29 cellular contexts compared by ENCODE assay signal in genomic region chr7:156400046-156400445, GRCh38.
"Had no signal": no experiment of that assay in that cellular context is flagged by ENCODE, and none has a peak within 500 bp of the region (broad histone marks: within the 10 kb centered on the region; RNA-seq: fewer than 3 reads in every experiment).

No MANE protein-coding gene starts in this region.

- H3K4me1 ChIP-seq: esophagus squamous epithelium, gastroesophageal sphincter had no signal

- H3K27me3 Mint-ChIP-seq: activated CD4-positive, alpha-beta memory T cell treated with anti-CD3 and anti-CD28 coated beads, Interleukin-2, amount 10 ng/mL, durations not matched to agents 7 days and 5 days; central memory CD8-positive, alpha-beta T cell; dendritic cell treated with granulocyte-macrophage colony-stimulating factor and Interleukin-4, amounts not matched to agents 40 ng/mL and 50 ng/mL, for 4 days had no signal

- H3K4me3 ChIP-seq: coronary artery, dorsolateral prefrontal cortex, esophagus squamous epithelium, gastroesophageal sphincter had no signal

- ATAC-seq: activated T-cell treated with anti-CD3 and anti-CD28 coated beads, Interleukin-2, amount 50 U/mL, for 72 hours; activated T-helper 17 cell treated with anti-CD3 and anti-CD28 coated beads, Interleukin-2, amount 50 U/mL, for 72 hours; gastroesophageal sphincter; WTC11 had no signal

- H3K9me3 ChIP-seq: esophagus squamous epithelium, gastroesophageal sphincter had no signal

- H3K27ac ChIP-seq: brain microvascular endothelial cell, coronary artery, dorsolateral prefrontal cortex, esophagus squamous epithelium, gastroesophageal sphincter had no signal

- H3K4me1 Mint-ChIP-seq: activated CD4-positive, alpha-beta memory T cell treated with anti-CD3 and anti-CD28 coated beads, Interleukin-2, amount 10 ng/mL, durations not matched to agents 7 days and 5 days; activated CD4-positive, alpha-beta T cell treated with anti-CD3 and anti-CD28 coated beads, Interleukin-2, amount 10 ng/mL, durations not matched to agents 7 days and 5 days; activated T-helper 17 cell treated with anti-CD3 and anti-CD28 coated beads, Interleukin-2, amount 50 U/mL, for 72 hours; central memory CD8-positive, alpha-beta T cell; WTC11 had no signal

- H3K27me3 ChIP-seq: brain microvascular endothelial cell, esophagus squamous epithelium, gastroesophageal sphincter had no signal

- H3K27ac Mint-ChIP-seq: activated CD4-positive, alpha-beta memory T cell treated with anti-CD3 and anti-CD28 coated beads, Interleukin-2, amount 10 ng/mL, durations not matched to agents 7 days and 5 days; activated CD4-positive, alpha-beta T cell treated with anti-CD3 and anti-CD28 coated beads, Interleukin-2, amount 10 ng/mL, durations not matched to agents 7 days and 5 days; activated naive CD8-positive, alpha-beta T cell; activated T-cell treated with anti-CD3 and anti-CD28 coated beads, Interleukin-2, amount 50 U/mL, for 24 hours; activated T-cell treated with anti-CD3 and anti-CD28 coated beads, Interleukin-2, amount 50 U/mL, for 72 hours; activated T-helper 17 cell treated with anti-CD3 and anti-CD28 coated beads, Interleukin-2, amount 50 U/mL, for 72 hours; dendritic cell treated with granulocyte-macrophage colony-stimulating factor and Interleukin-4, amounts not matched to agents 40 ng/mL and 50 ng/mL, for 4 days; WTC11 had no signal

- DNase-seq: activated CD4-positive, alpha-beta memory T cell treated with anti-CD3 and anti-CD28 coated beads, Interleukin-2, amount 10 ng/mL, durations not matched to agents 7 days and 5 days; activated CD4-positive, alpha-beta T cell treated with anti-CD3 and anti-CD28 coated beads for 1 hour; activated CD4-positive, alpha-beta T cell treated with anti-CD3 and anti-CD28 coated beads for 4 hours; activated CD4-positive, alpha-beta T cell treated with anti-CD3 and anti-CD28 coated beads, Interleukin-2, amount 10 ng/mL, durations not matched to agents 7 days and 5 days; activated CD4-positive, alpha-beta T cell treated with anti-CD3 and anti-CD28 coated beads, Interleukin-2, amount 50 U/mL, for 4 hours; activated CD8-positive, alpha-beta memory T cell treated with anti-CD3 and anti-CD28 coated beads, Interleukin-2, amount 50 U/mL, for 48 hours; activated effector memory CD4-positive, alpha-beta T cell treated with Interleukin-2 at 50 U/mL for 16 hours; activated gamma-delta T cell treated with Interleukin-2 at 50 U/mL for 16 hours; activated naive CD4-positive, alpha-beta T cell treated with anti-CD3 and anti-CD28 coated beads, Interleukin-2, amount 50 U/mL, for 16 hours; activated naive CD4-positive, alpha-beta T cell treated with Interleukin-2 at 50 U/mL for 16 hours; activated T-cell treated with anti-CD3 and anti-CD28 coated beads for 4 hours; activated T-cell treated with anti-CD3 and anti-CD28 coated beads, Interleukin-2, amount 50 U/mL, for 24 hours; activated T-cell treated with anti-CD3 and anti-CD28 coated beads, Interleukin-2, amount 50 U/mL, for 72 hours; amniotic stem cell; anterior cingulate cortex; brain microvascular endothelial cell; dorsolateral prefrontal cortex; effector memory CD4-positive, alpha-beta T cell; erythroblast; esophagus squamous epithelium; foreskin melanocyte; T-helper 2 cell had no signal

- H3K36me3 ChIP-seq: brain microvascular endothelial cell, esophagus squamous epithelium, gastroesophageal sphincter had no signal

- H3K36me3 Mint-ChIP-seq: activated naive CD8-positive, alpha-beta T cell had no signal

- H3K4me3 Mint-ChIP-seq: activated CD4-positive, alpha-beta memory T cell treated with anti-CD3 and anti-CD28 coated beads, Interleukin-2, amount 10 ng/mL, durations not matched to agents 7 days and 5 days; activated CD4-positive, alpha-beta T cell treated with anti-CD3 and anti-CD28 coated beads, Interleukin-2, amount 10 ng/mL, durations not matched to agents 7 days and 5 days; activated naive CD8-positive, alpha-beta T cell; activated T-cell treated with anti-CD3 and anti-CD28 coated beads, Interleukin-2, amount 50 U/mL, for 24 hours; activated T-cell treated with anti-CD3 and anti-CD28 coated beads, Interleukin-2, amount 50 U/mL, for 72 hours; activated T-helper 17 cell treated with anti-CD3 and anti-CD28 coated beads, Interleukin-2, amount 50 U/mL, for 72 hours; central memory CD8-positive, alpha-beta T cell; dendritic cell treated with granulocyte-macrophage colony-stimulating factor and Interleukin-4, amounts not matched to agents 40 ng/mL and 50 ng/mL, for 4 days; WTC11 had no signal

- H3K9me3 Mint-ChIP-seq: activated CD4-positive, alpha-beta memory T cell treated with anti-CD3 and anti-CD28 coated beads, Interleukin-2, amount 10 ng/mL, durations not matched to agents 7 days and 5 days; activated CD4-positive, alpha-beta T cell treated with anti-CD3 and anti-CD28 coated beads, Interleukin-2, amount 10 ng/mL, durations not matched to agents 7 days and 5 days; activated T-cell treated with anti-CD3 and anti-CD28 coated beads, Interleukin-2, amount 50 U/mL, for 24 hours; central memory CD8-positive, alpha-beta T cell; dendritic cell treated with granulocyte-macrophage colony-stimulating factor and Interleukin-4, amounts not matched to agents 40 ng/mL and 50 ng/mL, for 4 days had no signal
